13 cellular contexts compared by ENCODE assay signal in genomic region chr1:201405484-201405831, GRCh38. TPM values are rescaled to one million over a fixed set of nuclear protein-coding genes. Genes with fewer than 3 reads are reported as not detected.
DNase-seq lines count a peak whose midpoint lies in the region; ATAC-seq and TF ChIP-seq lines count a peak whose summit lies in the region.
"Had no signal": no experiment of that assay in that cellular context is flagged by ENCODE, and none has a peak within 500 bp of the region (broad histone marks: within the 10 kb centered on the region; RNA-seq: fewer than 3 reads in every experiment).

No MANE protein-coding gene starts in this region.

- intact Hi-C loops in stomach (cut with DNase I; ENCODE audit: low total_unique reads): no loop called here

- TF ChIP-seq EP300 in stomach (IDR thresholded peaks at IDR 0.05): no peak

- no peak for TF ChIP-seq RAD21 in liver (IDR thresholded peaks at IDR 0.05)

- no peak for TF ChIP-seq POLR2A in stomach (IDR thresholded peaks at IDR 0.05)

- no peak overlapping the region for H3K9ac ChIP-seq in liver (ENCODE audit: low read depth in 1 of 2, low read length in 2 of 2)

- peak; percentile 24 for DNase-seq in M059J (ENCODE audit: low read depth)
- DNase-seq in stomach: peak; percentile 57
- no peak for DNase-seq in activated naive CD4-positive, alpha-beta T cell treated with anti-CD3 and anti-CD28 coated beads, Interleukin-2, amount 50 U/mL, for 16 hours
- DNase-seq in HuH-7.5 (ENCODE audit: low spot score): no peak
- DNase-seq: activated CD4-positive, alpha-beta T cell treated with anti-CD3 and anti-CD28 coated beads, Interleukin-2, amount 50 U/mL, for 1 hour; NCI-H82 had no signal

- WGBS in liver: 58% methylated on average over 10 of the region's 10 CpGs
- 40 to 63% (median 45%) methylated on average over 7 to 10 of the region's 10 CpGs for WGBS in stomach, 5 donors

- H3K4me1 ChIP-seq in liver (ENCODE audit: control insufficient read depth in 4 of 4, insufficient read depth in 4 of 4, low read length in 3 of 4) (peaks cover 7 to 27% (median 13%) of the 10 kb centered on the region in 4 donors), stomach (peaks cover 6 to 24% (median 13%) of the 10 kb centered on the region in 4 donors)

- H3K27ac ChIP-seq in liver (ENCODE audit: low read depth in 1 of 2, low read length in 2 of 2) (peak overlapping the region; percentile 5 to 52), stomach (no peak overlapping the region)

- TF ChIP-seq CTCF in liver (IDR thresholded peaks at IDR 0.05; ENCODE audit: low read depth, low read length, missing input control) (no peak), stomach (IDR thresholded peaks at IDR 0.05) (no peak)

- H3K27me3 ChIP-seq in liver (ENCODE audit: control insufficient read depth in 4 of 4, insufficient read depth in 4 of 4, low read length in 3 of 4) (no peaks in the 10 kb centered on the region), stomach (peaks cover 0 to 30% (median 0%) of the 10 kb centered on the region in 3 donors)

- H3K4me3 ChIP-seq in liver (ENCODE audit: low read depth in 1 of 3, low read length in 3 of 3): no peak overlapping the region
- H3K4me3 ChIP-seq in stomach: no peak overlapping the region

- H3K36me3 ChIP-seq in liver (ENCODE audit: control insufficient read depth in 4 of 4, insufficient read depth in 3 of 4, low read depth in 1 of 4, low read length in 3 of 4) (peaks cover 0 to 3% (median 0%) of the 10 kb centered on the region in 4 donors), stomach (no peaks in the 10 kb centered on the region)

- H3K9me3 ChIP-seq in liver (ENCODE audit: control insufficient read depth in 4 of 4, low read length in 3 of 4): no peaks in the 10 kb centered on the region
- H3K9me3 ChIP-seq in stomach: no peaks in the 10 kb centered on the region

- ATAC-seq in GM19025 (IDR thresholded peaks at IDR 0.05; ENCODE audit: low read depth, unreplicated experiment) (peak; percentile 41), HG03521 (IDR thresholded peaks at IDR 0.05; ENCODE audit: unreplicated experiment) (no peak), HG02938 (IDR thresholded peaks at IDR 0.05; ENCODE audit: unreplicated experiment) (no peak)

TF ChIP-seq in liver, 16 proteins besides CTCF, POLR2A, EP300 and RAD21:
- TF ChIP-seq REST (IDR thresholded peaks at IDR 0.05) (no peak), EGR1 (IDR thresholded peaks at IDR 0.05; ENCODE audit: low read depth in 2 of 2) (no peak), JUND (IDR thresholded peaks at IDR 0.05) (peak in 1 of 2 donors; percentile 65), ATF3 (IDR thresholded peaks at IDR 0.05) (no peak), TAF1 (conservative IDR thresholded peaks at IDR 0.05) (no peak)

RNA-seq across cellular contexts. Expression of gene LAD1, which starts 6.3 kb away (rescaled TPM):
- total RNA-seq in M059J (2014; rRNA removed; shearing (Covaris generic)): 0.07 TPM in 1 of 2 replicates, not detected in the other
- total RNA-seq in liver (1 to 10 TPM; 3.4 to 4.6 TPM), stomach (100 to 1,000 TPM in 1 of 5 donors, 10 to 100 TPM in 4; 23.7 to 151 (median 46.6) TPM)
- polyA plus RNA-seq in liver (10 to 100 TPM; 12.5 to 13.7 TPM), stomach (10 to 100 TPM; 50.4 to 74.4 (median 51.4) TPM)

RNA-seq across cellular contexts. Expression of gene TNNI1, which starts 16.1 kb away (rescaled TPM):
- total RNA-seq in M059J (2014; rRNA removed; shearing (Covaris generic)): not detected in 2 replicates
- total RNA-seq in liver (under 1 TPM in 1 of 2 donors, not detected in 1; 0.75 TPM), stomach (not detected)
- polyA plus RNA-seq in liver (under 1 TPM; 0.01 to 0.46 TPM), stomach (1 to 10 TPM in 1 of 3 donors, under 1 TPM in 1, not detected in 1; 0.33 to 6.1 TPM)
- total RNA-seq: posterior vena cava, subcutaneous adipose tissue had no signal
- polyA plus RNA-seq: keratinocyte had no signal

RNA-seq across cellular contexts. Expression of gene TNNT2, which starts 28.0 kb away (rescaled TPM):
- not detected in 2 replicates for total RNA-seq in M059J (2014; rRNA removed; shearing (Covaris generic))
- total RNA-seq in liver (under 1 TPM; 0.17 to 0.28 TPM), stomach (1 to 10 TPM in 1 of 5 donors, not detected in 4; 1.5 TPM)
- polyA plus RNA-seq in liver (under 1 TPM in 1 of 2 donors, not detected in 1; 0.25 TPM), stomach (10 to 100 TPM in 1 of 3 donors, 1 to 10 TPM in 2; 6.4 to 12.0 (median 7.0) TPM)
- total RNA-seq: posterior vena cava, subcutaneous adipose tissue had no signal

Comparison
In these comparisons a context has a peak if more than half of its experiments do, and no peak if none do; other contexts are left out.
1. DNase-seq: peak in M059J (single experiment) and stomach (single experiment); none in activated naive CD4-positive, alpha-beta T cell treated with anti-CD3 and anti-CD28 coated beads, Interleukin-2, amount 50 U/mL, for 16 hours (single experiment) and HuH-7.5 (single experiment).
2. H3K27ac ChIP-seq: peak in liver (2 of 2); none in stomach (0 of 5).
3. RNA of gene LAD1, which starts 6.3 kb away (total RNA-seq): 23.7 to 151 TPM in stomach; 3.4 to 4.6 TPM in liver and 0.07 TPM in M059J; every median in the first group is over 4 times any median in the second.